23 cellular contexts compared by ENCODE assay signal in the genomic region with DNA sequence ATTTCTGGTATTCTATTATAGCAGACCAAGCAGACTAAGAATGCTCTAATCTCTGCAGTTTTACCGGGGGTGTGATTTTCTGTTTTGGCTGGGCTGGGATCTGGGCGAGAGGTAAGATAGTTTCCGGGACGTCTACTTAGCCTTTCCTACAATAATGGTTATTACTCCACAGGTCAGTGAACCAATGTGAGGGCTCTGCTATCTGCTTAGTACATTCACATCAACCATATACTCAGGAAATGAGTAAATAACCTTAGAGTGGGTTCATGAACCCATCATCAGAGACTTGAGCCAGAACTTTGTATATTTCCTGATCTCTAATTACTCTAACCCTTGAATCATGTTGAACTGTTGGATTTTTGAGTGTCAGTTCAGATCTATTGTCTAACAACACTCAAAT.
"Had no signal": no experiment of that assay in that cellular context is flagged by ENCODE, and none has a peak within 500 bp of the region (broad histone marks: within the 10 kb centered on the region; RNA-seq: fewer than 3 reads in every experiment).

No MANE protein-coding gene starts in this region.

- FAIRE-seq: endothelial cell of umbilical vein, frontal cortex, kidney had no signal

- DNase-seq: dermis blood vessel endothelial cell; dorsolateral prefrontal cortex; effector CD4-positive, alpha-beta T cell; effector memory CD4-positive, alpha-beta T cell; heart left ventricle; hypothalamus; immature natural killer cell; islet precursor cell; kidney; kidney glomerular epithelial cell; left colon; left ventricle myocardium inferior; lower lobe of right lung; mesenchymal stem cell; naive thymus-derived CD4-positive, alpha-beta T cell had no signal

- H3K4me1 ChIP-seq: esophagus muscularis mucosa, foreskin keratinocyte, gastroesophageal sphincter, heart left ventricle, left ventricle myocardium inferior, lower lobe of right lung had no signal

- H3K9me3 ChIP-seq: esophagus muscularis mucosa, gastroesophageal sphincter, heart left ventricle, left ventricle myocardium inferior, lower lobe of right lung had no signal

- H3K36me3 ChIP-seq: esophagus muscularis mucosa, gastroesophageal sphincter, heart left ventricle, left ventricle myocardium inferior, lower lobe of right lung had no signal

- ATAC-seq: foreskin keratinocyte; gastroesophageal sphincter; heart left ventricle; left colon; left lobe of liver; lower lobe of right lung; naive thymus-derived CD4-positive, alpha-beta T cell had no signal

- H3K4me3 ChIP-seq: coronary artery, dorsolateral prefrontal cortex, esophagus muscularis mucosa, gastroesophageal sphincter, heart left ventricle, hepatocyte, left ventricle myocardium inferior, lower lobe of right lung had no signal

- H3K27me3 ChIP-seq: dorsolateral prefrontal cortex, esophagus muscularis mucosa, foreskin keratinocyte, gastroesophageal sphincter, heart left ventricle, hepatocyte had no signal

- H3K27ac ChIP-seq: coronary artery, dorsolateral prefrontal cortex, esophagus muscularis mucosa, foreskin keratinocyte, gastroesophageal sphincter, heart left ventricle, hepatocyte, left ventricle myocardium inferior, lower lobe of right lung had no signal
